1 cellular context compared by ENCODE assay signal in genomic region chr17:975321-975982, GRCh38.
TF ChIP-seq lines count a peak whose summit lies in the region.

No MANE protein-coding gene starts in this region.

TF ChIP-seq in HEK293, 187 proteins besides CTCF, POLR2A, EP300 and RAD21:
- no peak for TF ChIP-seq ZNF621 (tag by site-specific recombination; IDR thresholded peaks at IDR 0.05)
- TF ChIP-seq ZNF600 (tag by site-specific recombination; IDR thresholded peaks at IDR 0.05) = 0 out of 2 replicates have a peak, but pooled peaks have one; percentile 29
